8 cellular contexts compared by ENCODE assay signal in the genomic region with DNA sequence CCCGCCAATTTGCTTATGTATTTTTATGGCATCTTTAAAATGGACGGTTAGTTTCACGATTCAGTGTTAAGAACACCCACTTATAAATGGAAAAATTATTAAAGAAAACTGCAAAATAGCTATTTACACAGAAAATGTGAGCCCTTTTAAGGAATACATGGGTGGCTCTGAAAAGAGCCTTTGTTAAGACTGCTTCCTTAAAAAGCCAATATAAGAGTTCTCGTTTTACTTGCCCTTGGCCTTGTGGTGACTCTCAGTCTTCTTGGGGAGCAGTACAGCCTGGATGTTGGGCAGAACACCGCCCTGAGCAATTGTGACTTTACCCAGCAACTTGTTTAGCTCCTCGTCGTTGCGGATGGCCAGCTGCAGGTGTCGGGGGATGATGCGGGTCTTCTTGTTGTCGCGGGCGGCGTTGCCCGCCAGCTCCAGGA.
DNase-seq lines count a peak whose midpoint lies in the region; ATAC-seq and TF ChIP-seq lines count a peak whose summit lies in the region.

No MANE protein-coding gene starts in this region.

- no peaks in the 10 kb centered on the region for H3K27me3 ChIP-seq in RWPE2 (ENCODE audit: insufficient read depth, poor library complexity, severe bottlenecking)

- H3K36me3 ChIP-seq in RWPE2 (ENCODE audit: low read depth) = no peaks in the 10 kb centered on the region

- TF ChIP-seq CTCF in RWPE2 (IDR thresholded peaks at IDR 0.05; ENCODE audit: poor library complexity, severe bottlenecking) (no peak), endothelial cell (IDR thresholded peaks at IDR 0.05; ENCODE audit: unreplicated experiment) (no peak), nephron progenitor cell (IDR thresholded peaks at IDR 0.05) (no peak)

- no peaks in the 10 kb centered on the region for H3K36me3 Mint-ChIP-seq in endothelial cell (ENCODE audit: low read depth, unreplicated experiment)
- peaks cover 3% of the 10 kb centered on the region for H3K36me3 Mint-ChIP-seq in nephron progenitor cell (ENCODE audit: low read depth)

- peaks cover 5% of the 10 kb centered on the region for H3K27me3 Mint-ChIP-seq in endothelial cell (ENCODE audit: unreplicated experiment)
- peaks cover 4% of the 10 kb centered on the region for H3K27me3 Mint-ChIP-seq in nephron progenitor cell (ENCODE audit: low read depth, poor library complexity)

- H3K4me1 ChIP-seq in RWPE2 (ENCODE audit: insufficient read depth, poor library complexity, severe bottlenecking) = peaks cover 11% of the 10 kb centered on the region

- peak overlapping the region; percentile 70 for H3K4me3 ChIP-seq in RWPE2 (ENCODE audit: severe bottlenecking)

- ATAC-seq in GM18520 (IDR thresholded peaks at IDR 0.05; ENCODE audit: unreplicated experiment) (peak; percentile 0), HG02798 (IDR thresholded peaks at IDR 0.05; ENCODE audit: poor library complexity, unreplicated experiment) (peak; percentile 13), RWPE2 (ENCODE audit: low read depth) (no peak)

- H3K4me3 Mint-ChIP-seq in endothelial cell (ENCODE audit: unreplicated experiment) (peak overlapping the region; percentile 96), nephron progenitor cell (peak overlapping the region; percentile 98)

- peak overlapping the region; percentile 93 for H3K27ac ChIP-seq in RWPE2 (ENCODE audit: poor library complexity, severe bottlenecking)

- DNase-seq in RWPE2 (ENCODE audit: low spot score) = no peak
- DNase-seq in endothelial cell (ENCODE audit: low spot score) = no peak
- no peak for DNase-seq in nephron progenitor cell
- no peak for DNase-seq in effector CD4-positive, alpha-beta T cell
- no peak for DNase-seq in effector CD8-positive, alpha-beta T cell (lab: John Stamatoyannopoulos, UW)
- no peak for DNase-seq in D341Med (ENCODE audit: low spot score)

- no peaks in the 10 kb centered on the region for H3K9me3 ChIP-seq in RWPE2 (ENCODE audit: severe bottlenecking)

- peaks cover 34% of the 10 kb centered on the region for H3K4me1 Mint-ChIP-seq in endothelial cell (ENCODE audit: unreplicated experiment)
- peaks cover 46% of the 10 kb centered on the region for H3K4me1 Mint-ChIP-seq in nephron progenitor cell

- H3K9me3 Mint-ChIP-seq in endothelial cell (ENCODE audit: unreplicated experiment) = no peaks in the 10 kb centered on the region
- no peaks in the 10 kb centered on the region for H3K9me3 Mint-ChIP-seq in nephron progenitor cell

- peak overlapping the region; percentile 96 for H3K27ac Mint-ChIP-seq in endothelial cell (ENCODE audit: unreplicated experiment)
- peak overlapping the region; percentile 100 for H3K27ac Mint-ChIP-seq in nephron progenitor cell
